In genomic region chr5:2750758-2751464, GRCh38 we compare ENCODE assay signal across 9 cellular contexts. TPM values are rescaled to one million over a fixed set of nuclear protein-coding genes. Genes with fewer than 3 reads are reported as not detected.
A peak's percentile ranks its signal among the peaks of the same experiment; 100 is the strongest.
DNase-seq lines count a peak whose midpoint lies in the region; ATAC-seq and TF ChIP-seq lines count a peak whose summit lies in the region.
"Had no signal": no experiment of that assay in that cellular context is flagged by ENCODE, and none has a peak within 500 bp of the region (broad histone marks: within the 10 kb centered on the region; RNA-seq: fewer than 3 reads in every experiment).

No MANE protein-coding gene starts in this region.

- H3K4me1 Mint-ChIP-seq in WTC11, result peaks cover 42% of the 10 kb centered on the region

- POLR2A ChIA-PET in WTC11 (lab: Charles Lee), result interaction anchor here (2.9 kb wide), 1 partner anchor 10 kb away, joined by 18 read pairs; no protein-coding TSS in a partner anchor

- H3K27me3 ChIP-seq in right cardiac atrium (ENCODE audit: control insufficient read depth, insufficient read depth), result peaks cover 2% of the 10 kb centered on the region
- H3K27me3 ChIP-seq in adrenal gland, result peaks cover 92% of the 10 kb centered on the region

- H3K36me3 ChIP-seq in adrenal gland (replicated peaks in 1 of 2), result no peaks in the 10 kb centered on the region

- H3K4me3 ChIP-seq in HFF-Myc (replicated peaks; ENCODE audit: low read depth, low read length) (peak overlapping the region; percentile 56), right cardiac atrium (ENCODE audit: low read length) (peak overlapping the region; percentile 51), skeletal muscle cell (ENCODE audit: low read depth, low read length) (peak overlapping the region; percentile 48), adrenal gland (no peak overlapping the region)

- TF ChIP-seq CTCF in HFF-Myc (IDR thresholded peaks at IDR 0.05; ENCODE audit: low read depth, low read length, missing control alignments), result no peak
- TF ChIP-seq CTCF in WTC11 (IDR thresholded peaks at IDR 0.05), result no peak
- TF ChIP-seq CTCF in adrenal gland (IDR thresholded peaks at IDR 0.05), result no peak

- ATAC-seq in WTC11 (no peak), right cardiac atrium (peak in 1 of 2 donors; percentile 8), HG03460 (IDR thresholded peaks at IDR 0.05; ENCODE audit: unreplicated experiment) (no peak)

- H3K27ac Mint-ChIP-seq in WTC11, result no peak overlapping the region

- no peaks in the 10 kb centered on the region for H3K9me3 ChIP-seq in right cardiac atrium (ENCODE audit: control insufficient read depth, low read length)
- H3K9me3 ChIP-seq in adrenal gland (replicated peaks in 1 of 3), result no peaks in the 10 kb centered on the region

- H3K27me3 Mint-ChIP-seq in WTC11 (ENCODE audit: low read depth), result peaks cover 64% of the 10 kb centered on the region

- DNase-seq in HFF-Myc (ENCODE audit: extremely low read depth, low read depth), result no peak
- no peak for DNase-seq in WTC11 (ENCODE audit: low spot score)
- no peak for DNase-seq in right cardiac atrium
- DNase-seq in skeletal muscle cell (ENCODE audit: low read depth), result no peak
- DNase-seq in occipital lobe (lab: John Stamatoyannopoulos, UW), result no peak
- no peak for DNase-seq in stimulated activated CD4-positive, alpha-beta T cell treated with anti-CD3 and anti-CD28 coated beads, Interleukin-1b, Interleukin-23, amount 100 ng/mL, for 48 hours
- DNase-seq in adrenal gland, result no peak
- DNase-seq: activated CD4-positive, alpha-beta memory T cell treated with anti-CD3 and anti-CD28 coated beads for 36 hours had no signal

- H3K36me3 Mint-ChIP-seq in WTC11, result peaks cover 24% of the 10 kb centered on the region

- CTCF ChIA-PET in WTC11 (lab: Charles Lee), result interaction anchor here (1.3 to 1.7 kb wide), 2 partner anchors 30 to 50 kb away, joined by 3 to 5 read pairs; no protein-coding TSS in a partner anchor

- H3K27ac ChIP-seq in right cardiac atrium (ENCODE audit: low read length) (no peak overlapping the region), adrenal gland (no peak overlapping the region)

- H3K4me3 Mint-ChIP-seq in WTC11, result peak overlapping the region; percentile 84

- H3K4me1 ChIP-seq in right cardiac atrium (ENCODE audit: control insufficient read depth, insufficient read depth, low read length) (no peaks in the 10 kb centered on the region), adrenal gland (replicated peaks in 1 of 2) (peaks cover 0 to 4% of the 10 kb centered on the region in 2 donors)

- WGBS in right cardiac atrium, result 2% methylated on average over 110 of the region's 110 CpGs
- 2 to 3% (median 2%) methylated on average over 17 to 110 of the region's 110 CpGs; no CpG with 5 or more reads in 1 of the 4 donors for WGBS in adrenal gland, 4 donors

- no peaks in the 10 kb centered on the region for H3K9me3 Mint-ChIP-seq in WTC11

- intact Hi-C loops in right cardiac atrium (cut with DNase I), result no loop called here
- intact Hi-C loops in adrenal gland (cut with DNase I), result no loop called here

- TF ChIP-seq POLR2A in adrenal gland (IDR thresholded peaks at IDR 0.05), result no peak

TF ChIP-seq in WTC11, 78 proteins besides CTCF, POLR2A, EP300 and RAD21:
- no peak for TF ChIP-seq MYBL2 (CRISPR knock-in tag; IDR thresholded peaks at IDR 0.05)
- no peak for TF ChIP-seq OVOL2 (CRISPR knock-in tag; IDR thresholded peaks at IDR 0.05; ENCODE audit: borderline replicate concordance)
- TF ChIP-seq SP1 (CRISPR knock-in tag; conservative IDR thresholded peaks at IDR 0.05), result no peak
- no peak for TF ChIP-seq ATF1 (CRISPR knock-in tag; IDR thresholded peaks at IDR 0.05)
- TF ChIP-seq ETV6 (CRISPR knock-in tag; IDR thresholded peaks at IDR 0.05), result no peak
- TF ChIP-seq RORB (CRISPR knock-in tag; IDR thresholded peaks at IDR 0.05), result no peak
- TF ChIP-seq, protein P1, sequence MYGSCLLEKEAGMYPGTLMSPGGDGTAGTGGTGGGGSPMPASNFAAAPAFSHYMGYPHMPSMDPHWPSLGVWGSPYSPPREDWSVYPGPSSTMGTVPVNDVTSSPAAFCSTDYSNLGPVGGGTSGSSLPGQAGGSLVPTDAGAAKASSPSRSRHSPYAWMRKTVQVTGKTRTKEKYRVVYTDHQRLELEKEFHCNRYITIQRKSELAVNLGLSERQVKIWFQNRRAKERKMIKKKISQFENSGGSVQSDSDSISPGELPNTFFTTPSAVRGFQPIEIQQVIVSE (CRISPR knock-in tag; IDR thresholded peaks at IDR 0.05; ENCODE audit: borderline replicate concordance), result no peak
- peak; percentile 24; the same call in 1 of the 2 replicates for TF ChIP-seq JUN (CRISPR knock-in tag; IDR thresholded peaks at IDR 0.05)
- TF ChIP-seq ARID4B (CRISPR knock-in tag; IDR thresholded peaks at IDR 0.05; ENCODE audit: borderline replicate concordance), result 0 out of 2 replicates have a peak, but pooled peaks have one; percentile 28
- TF ChIP-seq, protein P2, sequence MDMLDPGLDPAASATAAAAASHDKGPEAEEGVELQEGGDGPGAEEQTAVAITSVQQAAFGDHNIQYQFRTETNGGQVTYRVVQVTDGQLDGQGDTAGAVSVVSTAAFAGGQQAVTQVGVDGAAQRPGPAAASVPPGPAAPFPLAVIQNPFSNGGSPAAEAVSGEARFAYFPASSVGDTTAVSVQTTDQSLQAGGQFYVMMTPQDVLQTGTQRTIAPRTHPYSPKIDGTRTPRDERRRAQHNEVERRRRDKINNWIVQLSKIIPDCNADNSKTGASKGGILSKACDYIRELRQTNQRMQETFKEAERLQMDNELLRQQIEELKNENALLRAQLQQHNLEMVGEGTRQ (CRISPR knock-in tag; IDR thresholded peaks at IDR 0.05), result no peak
- TF ChIP-seq FOXP1 (CRISPR knock-in tag; IDR thresholded peaks at IDR 0.05; ENCODE audit: borderline replicate concordance), result 0 out of 2 replicates have a peak, but pooled peaks have one; percentile 11
TF ChIP-seq in WTC11: peak in this region for 3.

RNA-seq across cellular contexts. Expression of gene IRX2, which starts 0.6 kb away (rescaled TPM):
- 51.5 to 63.2 TPM (median 52.0 TPM) in 3 replicates for total RNA-seq in WTC11 (2021)
- 1 to 10 TPM in 1 of 4 donors, under 1 TPM in 2, not detected in 1; 0.46 to 1.4 (median 0.79) TPM for total RNA-seq in right cardiac atrium
- 0.20 TPM for polyA plus RNA-seq in right cardiac atrium
- total RNA-seq in occipital lobe, result not detected
- total RNA-seq in adrenal gland, result under 1 TPM in 6 of 8 donors, not detected in 2; 0.11 to 0.40 (median 0.20) TPM
- polyA plus RNA-seq in adrenal gland, result under 1 TPM in 2 of 3 donors, not detected in 1; 0.08 to 0.09 TPM
- total RNA-seq: activated CD4-positive, alpha-beta memory T cell treated with anti-CD3 and anti-CD28 coated beads for 36 hours had no signal

Comparison
In these comparisons a context has a peak if more than half of its experiments do, and no peak if none do; other contexts are left out.
1. H3K4me3 ChIP-seq: peak in HFF-Myc (single experiment), right cardiac atrium (single experiment) and skeletal muscle cell (single experiment); none in adrenal gland (0 of 4).
2. RNA of gene IRX2, which starts 0.6 kb away (total RNA-seq): 51.5 to 63.2 TPM in WTC11; 0.46 to 1.4 TPM in right cardiac atrium, 0.11 to 0.40 TPM in adrenal gland and not detected in occipital lobe (single experiment); every median in the first group is over 10 times any median in the second.